Comparison of ENCODE assay signal across 9 cellular contexts in the genomic region with DNA sequence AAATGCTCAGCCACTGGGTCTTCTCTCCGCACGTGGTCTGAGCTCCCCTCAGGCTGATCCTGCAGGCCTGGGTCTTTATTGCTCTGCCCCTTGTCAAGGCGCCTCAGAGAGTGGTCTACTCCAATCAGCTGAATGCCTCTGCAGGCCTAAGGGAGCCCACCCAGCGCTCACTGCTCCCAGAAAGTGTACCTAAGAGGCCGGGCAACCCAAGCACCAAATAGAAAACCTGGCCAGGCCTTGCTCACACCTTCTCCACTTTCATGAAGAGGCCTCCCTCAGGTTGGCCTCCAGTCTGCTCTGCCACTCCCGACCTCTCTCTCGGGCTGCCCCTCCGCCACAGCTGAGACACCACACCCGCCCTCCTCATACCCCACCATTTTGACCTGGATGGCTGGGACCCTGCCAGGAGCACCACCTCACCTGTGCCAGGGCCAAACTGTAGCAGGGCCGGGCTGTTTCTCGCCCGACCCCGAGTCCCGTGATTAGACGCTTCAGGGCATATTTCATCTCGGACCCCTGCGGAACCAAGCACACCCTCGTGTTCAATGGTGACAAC. TPM values are rescaled to one million over a fixed set of nuclear protein-coding genes. Genes with fewer than 3 reads are reported as not detected.
DNase-seq lines count a peak whose midpoint lies in the region; ATAC-seq, FAIRE-seq and TF ChIP-seq lines count a peak whose summit lies in the region.
"Had no signal": no experiment of that assay in that cellular context is flagged by ENCODE, and none has a peak within 500 bp of the region (broad histone marks: within the 10 kb centered on the region; RNA-seq: fewer than 3 reads in every experiment).

No MANE protein-coding gene starts in this region.

- CTCF ChIA-PET in Panc1 (lab: Charles Lee): no interaction called here

- H3K36me3 ChIP-seq in Panc1 (ENCODE audit: control insufficient read depth, insufficient read depth, low read length) (peaks cover 2% of the 10 kb centered on the region), psoas muscle (ENCODE audit: insufficient read depth in 1 of 2, low read depth in 1 of 2) (peaks cover 0 to 46% of the 10 kb centered on the region in 2 donors)

- DNase-seq in GM12865 (ENCODE audit: low read depth) (no peak), Panc1 (ENCODE audit: low read depth, low spot score) (no peak), fibroblast of mammary gland (ENCODE audit: low read depth) (no peak), psoas muscle (peak; percentile 12 to 64), SW480 (ENCODE audit: low spot score) (no peak), GM12891 (ENCODE audit: insufficient read length, low spot score) (no peak), OCI-M2 (lab: John Stamatoyannopoulos, UW; ENCODE audit: unreplicated experiment) (no peak)
- no peak for DNase-seq in stimulated activated CD8-positive, alpha-beta memory T cell treated with anti-CD3 and anti-CD28 coated beads, Interleukin-4, amount 100 ng/mL, for 48 hours

- peak overlapping the region; percentile 94 for H3K27ac ChIP-seq in Panc1 (ENCODE audit: low read length)
- peak overlapping the region; percentile 89 for H3K27ac ChIP-seq in psoas muscle

- TF ChIP-seq POLR2A in GM12891 (IDR thresholded peaks at IDR 0.05; ENCODE audit: low read depth, low read length): no peak

- H3K27me3 ChIP-seq in Panc1 (ENCODE audit: control insufficient read depth, insufficient read depth, low read length) (no peaks in the 10 kb centered on the region), psoas muscle (ENCODE audit: insufficient read depth in 3 of 3, low read length in 2 of 3) (no peaks in the 10 kb centered on the region)

- H3K4me1 ChIP-seq in Panc1 (ENCODE audit: control insufficient read depth, insufficient read depth, low read length): peaks cover 15% of the 10 kb centered on the region
- peaks cover 14% of the 10 kb centered on the region for H3K4me1 ChIP-seq in psoas muscle

- ATAC-seq in Panc1: no peak
- ATAC-seq in psoas muscle: peak in 3 of 4 donors; percentile 2 to 20 (median 15)

- no TSS peak for BruUV-seq in Panc1 (replicated peaks; lab: Mats Ljungman, UMichigan)

- intact Hi-C loops in Panc1 (cut with micrococcal nuclease; ENCODE audit: unreplicated experiment) (no loop called here), psoas muscle (cut with DNase I) (no loop called here)

- WGBS in psoas muscle, 3 donors: 12 to 13% (median 12%) methylated on average over 17 to 18 of the region's 18 CpGs

- TF ChIP-seq CTCF in GM12865 (IDR thresholded peaks at IDR 0.05; ENCODE audit: insufficient read depth, low read depth, low read length, missing control alignments) (no peak), Panc1 (IDR thresholded peaks at IDR 0.05) (no peak), fibroblast of mammary gland (conservative IDR thresholded peaks at IDR 0.05; ENCODE audit: control insufficient read depth, insufficient read depth, low read depth, low read length) (no peak), psoas muscle (IDR thresholded peaks at IDR 0.05) (no peak)

- FAIRE-seq in GM12891 (lab: Jason Lieb, UNC): no peak

- in situ Hi-C loops in Panc1 (cut with HindIII; ENCODE audit: low pct_unique_long_range_greater_than_20kb, low sequenced_read_pairs): no loop called here

- H3K9me3 ChIP-seq in Panc1 (ENCODE audit: control insufficient read depth, insufficient read depth, low read depth, low read length) (no peaks in the 10 kb centered on the region), psoas muscle (no peaks in the 10 kb centered on the region)

- POLR2A ChIA-PET in Panc1 (lab: Charles Lee): no interaction called here

- peak overlapping the region; percentile 87 for H3K4me3 ChIP-seq in GM12865 (ENCODE audit: low read depth, low read length)
- peak overlapping the region; percentile 84 to 95 for H3K4me3 ChIP-seq in Panc1 (ENCODE audit: low read depth in 2 of 2, low read length in 2 of 2)
- H3K4me3 ChIP-seq in fibroblast of mammary gland (ENCODE audit: control insufficient read depth, low read depth, low read length): peak overlapping the region; percentile 97
- peak overlapping the region; percentile 87 for H3K4me3 ChIP-seq in psoas muscle

TF ChIP-seq in GM12891, 5 proteins besides CTCF, POLR2A, EP300 and RAD21:
- no peak for TF ChIP-seq TAF1 (IDR thresholded peaks at IDR 0.05; ENCODE audit: low read depth, low read length)
- TF ChIP-seq POU2F2 (IDR thresholded peaks at IDR 0.05; ENCODE audit: low read depth, low read length): no peak
- no peak for TF ChIP-seq POLR2AphosphoS5 (IDR thresholded peaks at IDR 0.05; ENCODE audit: low read depth, low read length)
- no peak for TF ChIP-seq SPI1 (IDR thresholded peaks at IDR 0.05; ENCODE audit: low read depth, low read length)
- no peak for TF ChIP-seq PAX5 (IDR thresholded peaks at IDR 0.05; ENCODE audit: insufficient read depth, low read length, severe bottlenecking)

RNA-seq across cellular contexts. Expression of a gene that starts 0.7 kb away (rescaled TPM):
- total RNA-seq in Panc1 (2021; ENCODE audit: unreplicated experiment): 95.6 TPM
- polyA plus RNA-seq in Panc1 (2012; ENCODE audit: insufficient read length): 123 TPM
- 10 to 100 TPM; 31.3 to 63.2 (median 46.3) TPM for total RNA-seq in psoas muscle
- 10 to 100 TPM; 28.5 to 54.4 (median 35.5) TPM for polyA plus RNA-seq in psoas muscle
- polyA plus RNA-seq in GM12891 (2012; ENCODE audit: low read depth, missing spikeins): 41.7 TPM

RNA-seq across cellular contexts. Expression of a gene that starts 5.9 kb away (rescaled TPM):
- total RNA-seq in Panc1 (2021; ENCODE audit: unreplicated experiment) (not detected), psoas muscle (not detected)
- polyA plus RNA-seq in Panc1 (2012; ENCODE audit: insufficient read length): not detected
- polyA plus RNA-seq in psoas muscle: under 1 TPM in 1 of 3 donors, not detected in 2; 0.03 TPM
- polyA plus RNA-seq in GM12891 (2012; ENCODE audit: low read depth, missing spikeins): not detected
- total RNA-seq: RPMI7951 had no signal

RNA-seq across cellular contexts. Expression of a gene that starts 29.8 kb away (rescaled TPM):
- total RNA-seq in Panc1 (2021; ENCODE audit: unreplicated experiment) (not detected), psoas muscle (100 to 1,000 TPM; 248 to 524 (median 400) TPM)
- not detected for polyA plus RNA-seq in Panc1 (2012; ENCODE audit: insufficient read length)
- 100 to 1,000 TPM in 2 of 3 donors, 10 to 100 TPM in 1; 20.7 to 318 (median 210) TPM for polyA plus RNA-seq in psoas muscle
- not detected for polyA plus RNA-seq in GM12891 (2012; ENCODE audit: low read depth, missing spikeins)
- total RNA-seq: RPMI7951 had no signal

RNA-seq across cellular contexts. Expression of a gene that starts 55.8 kb away (rescaled TPM):
- 1.9 TPM for total RNA-seq in Panc1 (2021; ENCODE audit: unreplicated experiment)
- polyA plus RNA-seq in Panc1 (2012; ENCODE audit: insufficient read length): 1.8 TPM
- 1 to 10 TPM; 3.5 to 7.1 (median 6.3) TPM for total RNA-seq in psoas muscle
- polyA plus RNA-seq in psoas muscle: 10 to 100 TPM in 1 of 3 donors, 1 to 10 TPM in 2; 6.0 to 10.6 (median 7.4) TPM
- polyA plus RNA-seq in GM12891 (2012; ENCODE audit: low read depth, missing spikeins): 0.47 TPM
- total RNA-seq: RPMI7951 had no signal

Comparison
In these comparisons a context has a peak if more than half of its experiments do, and no peak if none do; other contexts are left out.
1. DNase-seq: peak in psoas muscle (2 of 2); none in GM12865 (single experiment), Panc1 (single experiment), fibroblast of mammary gland (single experiment), SW480 (single experiment), stimulated activated CD8-positive, alpha-beta memory T cell treated with anti-CD3 and anti-CD28 coated beads, Interleukin-4, amount 100 ng/mL, for 48 hours (single experiment), GM12891 (single experiment) and OCI-M2 (single experiment).
2. RNA of a gene that starts 29.8 kb away (total RNA-seq): 248 to 524 TPM in psoas muscle; not detected in Panc1 (single experiment); every median in the first group is over 100 times any median in the second.
3. Peak in every context shown above with its lines, with median percentiles within 50 percentile points of each other: H3K4me3 ChIP-seq.